Comparison of ENCODE assay signal across 8 cellular contexts in the genomic region with DNA sequence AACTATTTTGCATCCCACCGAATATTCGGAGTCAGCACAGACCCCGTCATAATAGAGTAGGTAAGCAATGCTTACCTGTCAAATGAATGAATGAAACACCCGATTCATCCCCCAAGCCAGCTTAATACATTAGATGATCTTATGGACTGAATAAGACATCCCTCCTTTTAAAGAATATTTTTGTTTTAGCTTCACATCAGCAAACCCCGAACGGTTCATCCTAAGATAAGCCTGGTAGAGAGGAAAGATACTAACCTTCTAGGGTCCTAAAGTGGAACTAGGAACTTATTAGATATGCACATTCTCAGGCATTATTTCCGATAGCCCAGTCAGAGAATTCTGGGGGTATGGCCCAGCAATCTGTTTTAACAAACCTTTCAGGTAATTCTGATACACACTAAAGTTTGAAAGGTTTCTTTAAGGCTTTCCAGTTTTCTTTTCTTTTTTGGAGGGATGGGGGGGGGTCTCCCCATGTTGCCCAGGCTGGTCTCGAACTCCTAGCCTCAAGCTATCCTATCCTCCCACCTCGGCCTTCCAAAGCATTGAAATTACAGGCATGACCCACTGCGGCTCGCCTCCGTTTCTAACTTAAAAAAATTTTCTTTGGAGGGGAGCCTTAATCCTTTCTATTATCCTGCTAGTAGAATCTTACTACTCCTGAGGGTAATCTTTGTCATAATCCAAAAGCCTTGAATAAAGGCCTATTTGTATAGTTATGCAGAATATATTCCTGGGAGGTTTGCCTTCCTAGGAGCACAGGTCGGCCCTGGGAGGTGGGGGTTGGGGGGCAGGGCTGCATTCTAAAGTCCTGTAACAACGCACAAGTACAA.
A peak's percentile ranks its signal among the peaks of the same experiment; 100 is the strongest.
DNase-seq lines count a peak whose midpoint lies in the region; ATAC-seq, FAIRE-seq and TF ChIP-seq lines count a peak whose summit lies in the region.

No MANE protein-coding gene starts in this region.

- H3K9me3 Mint-ChIP-seq in activated naive CD8-positive, alpha-beta T cell (ENCODE audit: low read depth) = no peaks in the 10 kb centered on the region
- no peaks in the 10 kb centered on the region for H3K9me3 Mint-ChIP-seq in stimulated activated memory B cell treated with anti-CD40 and anti-IgM and Interleukin-4, amounts not matched to agents 10 μg/mL and 1 μg/mL and 100 μg/mL, for 72 hours

- peaks cover 10% of the 10 kb centered on the region for H3K36me3 Mint-ChIP-seq in activated naive CD8-positive, alpha-beta T cell
- peaks cover 27% of the 10 kb centered on the region for H3K36me3 Mint-ChIP-seq in stimulated activated memory B cell treated with anti-CD40 and anti-IgM and Interleukin-4, amounts not matched to agents 10 μg/mL and 1 μg/mL and 100 μg/mL, for 72 hours

- no peak for FAIRE-seq in H54 (lab: Jason Lieb, UNC)

- DNase-seq in H54 (ENCODE audit: insufficient read length, low spot score) (no peak), AG08395 (ENCODE audit: low spot score) (no peak), LoVo (ENCODE audit: low spot score) (no peak)

- H3K9ac ChIP-seq in HUES6 (ENCODE audit: low read length) (peak overlapping the region; percentile 94), iPS-18a (ENCODE audit: low read length) (peak overlapping the region; percentile 96)

- peaks cover 73% of the 10 kb centered on the region for H3K4me1 Mint-ChIP-seq in activated naive CD8-positive, alpha-beta T cell (ENCODE audit: low read depth)
- H3K4me1 Mint-ChIP-seq in stimulated activated memory B cell treated with anti-CD40 and anti-IgM and Interleukin-4, amounts not matched to agents 10 μg/mL and 1 μg/mL and 100 μg/mL, for 72 hours = peaks cover 69% of the 10 kb centered on the region

- no peak for TF ChIP-seq POLR2A in H54 (IDR thresholded peaks at IDR 0.05; ENCODE audit: low read depth, low read length)

- H3K27ac ChIP-seq in HUES6 (ENCODE audit: low read depth, low read length) = peak overlapping the region; percentile 84
- peak overlapping the region; percentile 98 for H3K27ac ChIP-seq in iPS-18a (ENCODE audit: low read length)

- peak overlapping the region; percentile 73 for H3K4me3 ChIP-seq in HUES6 (ENCODE audit: low read depth, low read length)
- peak overlapping the region; percentile 83 for H3K4me3 ChIP-seq in iPS-18a (ENCODE audit: low read length)

- H3K4me3 Mint-ChIP-seq in activated naive CD8-positive, alpha-beta T cell = peak overlapping the region; percentile 96
- H3K4me3 Mint-ChIP-seq in stimulated activated memory B cell treated with anti-CD40 and anti-IgM and Interleukin-4, amounts not matched to agents 10 μg/mL and 1 μg/mL and 100 μg/mL, for 72 hours = peak overlapping the region; percentile 99

- no peak for ATAC-seq in stimulated activated memory B cell treated with anti-CD40 and anti-IgM and Interleukin-4, amounts not matched to agents 10 μg/mL and 1 μg/mL and 100 μg/mL, for 72 hours
- ATAC-seq in HG02970 (IDR thresholded peaks at IDR 0.05; ENCODE audit: low FRiP score, unreplicated experiment) = no peak

- H3K27me3 Mint-ChIP-seq in activated naive CD8-positive, alpha-beta T cell = no peaks in the 10 kb centered on the region
- H3K27me3 Mint-ChIP-seq in stimulated activated memory B cell treated with anti-CD40 and anti-IgM and Interleukin-4, amounts not matched to agents 10 μg/mL and 1 μg/mL and 100 μg/mL, for 72 hours = no peaks in the 10 kb centered on the region

- no peaks in the 10 kb centered on the region for H3K27me3 ChIP-seq in HUES6 (ENCODE audit: control insufficient read depth, insufficient read depth, low read length)
- H3K27me3 ChIP-seq in iPS-18a (ENCODE audit: control insufficient read depth, insufficient read depth, low read length) = no peaks in the 10 kb centered on the region

- H3K9me3 ChIP-seq in HUES6 (ENCODE audit: control insufficient read depth, insufficient read depth, low read depth, low read length) (no peaks in the 10 kb centered on the region), iPS-18a (ENCODE audit: control insufficient read depth, low read depth, low read length) (no peaks in the 10 kb centered on the region)

- H3K27ac Mint-ChIP-seq in activated naive CD8-positive, alpha-beta T cell = peak overlapping the region; percentile 96
- H3K27ac Mint-ChIP-seq in stimulated activated memory B cell treated with anti-CD40 and anti-IgM and Interleukin-4, amounts not matched to agents 10 μg/mL and 1 μg/mL and 100 μg/mL, for 72 hours = peak overlapping the region; percentile 98

- peaks cover 2% of the 10 kb centered on the region; the same call in 1 of the 2 replicates for H3K36me3 ChIP-seq in HUES6 (ENCODE audit: control insufficient read depth, insufficient read depth, low read length)
- H3K36me3 ChIP-seq in iPS-18a (ENCODE audit: control insufficient read depth, low read depth, low read length) = peaks cover 4% of the 10 kb centered on the region

- peaks cover 23% of the 10 kb centered on the region for H3K4me1 ChIP-seq in HUES6 (ENCODE audit: control insufficient read depth, insufficient read depth, low read length)
- peaks cover 29% of the 10 kb centered on the region for H3K4me1 ChIP-seq in iPS-18a (ENCODE audit: control insufficient read depth, low read depth, low read length)
